ENCODE assay signal across 1 cellular context in the genomic region with DNA sequence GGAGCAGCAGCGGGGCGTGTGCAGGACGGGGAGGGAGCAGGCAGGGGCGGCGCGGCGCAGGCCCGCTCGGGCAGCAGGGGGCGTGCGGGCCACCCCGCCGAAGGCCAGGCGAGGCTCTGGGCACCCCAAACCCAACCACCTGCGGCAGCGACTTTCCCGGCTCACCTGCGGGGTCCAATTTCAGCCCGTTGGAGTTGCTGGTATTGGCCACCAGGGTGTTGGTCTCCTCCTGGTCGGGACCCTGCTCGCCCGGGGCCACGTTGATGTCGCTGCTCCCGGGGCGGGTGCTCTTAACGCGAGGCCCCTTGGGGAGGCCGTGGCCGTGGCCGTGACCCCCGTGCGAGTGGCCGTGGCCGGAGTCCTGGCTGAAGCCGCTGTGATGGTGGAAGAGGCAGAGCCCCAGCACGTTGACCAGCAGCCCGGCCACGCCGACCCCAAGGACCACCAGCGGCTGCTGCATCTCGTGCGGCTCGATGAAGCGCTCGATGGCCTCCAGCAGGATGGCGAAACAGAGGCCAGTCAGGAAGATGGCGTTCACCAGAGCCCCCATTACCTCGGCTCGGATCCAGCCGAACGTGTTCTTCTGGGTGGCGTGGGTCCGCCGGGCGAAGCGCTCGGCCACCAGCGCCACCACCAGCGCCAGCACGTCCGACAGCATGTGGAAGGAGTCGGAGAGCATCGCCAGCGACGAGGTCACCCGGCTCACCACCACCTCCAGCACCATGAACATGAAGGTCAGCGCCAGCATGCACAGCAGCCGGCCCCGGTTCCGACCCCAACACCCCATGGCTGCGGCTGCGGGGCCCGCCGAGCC.
TF ChIP-seq lines count a peak whose summit lies in the region.

No MANE protein-coding gene starts in this region.

TF ChIP-seq in HepG2, 621 proteins besides CTCF, POLR2A, EP300 and RAD21 (continued from another document and continues in another):
- TF ChIP-seq, protein P1, sequence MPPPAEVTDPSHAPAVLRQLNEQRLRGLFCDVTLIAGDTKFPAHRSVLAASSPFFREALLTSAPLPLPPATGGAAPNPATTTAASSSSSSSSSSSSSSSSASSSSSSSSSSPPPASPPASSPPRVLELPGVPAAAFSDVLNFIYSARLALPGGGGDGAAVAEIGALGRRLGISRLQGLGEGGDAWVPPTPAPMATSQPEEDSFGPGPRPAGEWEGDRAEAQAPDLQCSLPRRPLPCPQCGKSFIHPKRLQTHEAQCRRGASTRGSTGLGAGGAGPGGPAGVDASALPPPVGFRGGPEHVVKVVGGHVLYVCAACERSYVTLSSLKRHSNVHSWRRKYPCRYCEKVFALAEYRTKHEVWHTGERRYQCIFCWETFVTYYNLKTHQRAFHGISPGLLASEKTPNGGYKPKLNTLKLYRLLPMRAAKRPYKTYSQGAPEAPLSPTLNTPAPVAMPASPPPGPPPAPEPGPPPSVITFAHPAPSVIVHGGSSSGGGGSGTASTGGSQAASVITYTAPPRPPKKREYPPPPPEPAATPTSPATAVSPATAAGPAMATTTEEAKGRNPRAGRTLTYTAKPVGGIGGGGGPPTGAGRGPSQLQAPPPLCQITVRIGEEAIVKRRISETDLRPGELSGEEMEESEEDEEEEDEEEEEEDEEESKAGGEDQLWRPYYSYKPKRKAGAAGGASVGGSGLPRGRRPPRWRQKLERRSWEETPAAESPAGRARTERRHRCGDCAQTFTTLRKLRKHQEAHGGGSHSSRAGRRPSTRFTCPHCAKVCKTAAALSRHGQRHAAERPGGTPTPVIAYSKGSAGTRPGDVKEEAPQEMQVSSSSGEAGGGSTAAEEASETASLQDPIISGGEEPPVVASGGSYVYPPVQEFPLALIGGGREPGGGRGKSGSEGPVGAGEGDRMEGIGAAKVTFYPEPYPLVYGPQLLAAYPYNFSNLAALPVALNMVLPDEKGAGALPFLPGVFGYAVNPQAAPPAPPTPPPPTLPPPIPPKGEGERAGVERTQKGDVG (CRISPR knock-in tag; IDR thresholded peaks at IDR 0.05; ENCODE audit: borderline replicate concordance): peak; percentile 57; the same call in 1 of the 2 replicates
- TF ChIP-seq STAG1 (CRISPR knock-in tag; IDR thresholded peaks at IDR 0.05) (peak; percentile 82), ZNF256 (CRISPR knock-in tag; conservative IDR thresholded peaks at IDR 0.05) (no peak), ZNF510 (CRISPR knock-in tag; IDR thresholded peaks at IDR 0.05; ENCODE audit: low read depth) (no peak), ADNP (CRISPR knock-in tag; IDR thresholded peaks at IDR 0.05) (no peak), TARDBP (CRISPR knock-in tag; IDR thresholded peaks at IDR 0.05) (no peak; the same call in 1 of the 2 replicates), TOPORS (CRISPR knock-in tag; IDR thresholded peaks at IDR 0.05) (peak; percentile 88), ZKSCAN1 (IDR thresholded peaks at IDR 0.05; ENCODE audit: low read length) (no peak), ZFP36L1 (CRISPR knock-in tag; IDR thresholded peaks at IDR 0.05) (no peak), SMC3 (IDR thresholded peaks at IDR 0.05; ENCODE audit: low read length) (peak; percentile 47; the same call in 1 of the 2 replicates), SNAPC2 (CRISPR knock-in tag; IDR thresholded peaks at IDR 0.05) (peak; percentile 34; the same call in 1 of the 2 replicates), CC2D1A (CRISPR knock-in tag; IDR thresholded peaks at IDR 0.05) (no peak), ZNF253 (CRISPR knock-in tag; IDR thresholded peaks at IDR 0.05; ENCODE audit: borderline replicate concordance) (no peak), SIX4 (CRISPR knock-in tag; IDR thresholded peaks at IDR 0.05) (peak; percentile 75; the same call in 1 of the 2 replicates), ZNF7 (CRISPR knock-in tag; IDR thresholded peaks at IDR 0.05) (no peak), U2AF2 (IDR thresholded peaks at IDR 0.05; ENCODE audit: low read depth, low read length) (no peak), ZFP36 (IDR thresholded peaks at IDR 0.05; ENCODE audit: borderline replicate concordance, low read depth, low read length, partially characterized antibody) (no peak), FOXK1 (CRISPR knock-in tag; IDR thresholded peaks at IDR 0.05; ENCODE audit: borderline replicate concordance, low read depth) (0 out of 2 replicates have a peak, but pooled peaks have one; percentile 8), ATF1 (CRISPR knock-in tag; IDR thresholded peaks at IDR 0.05) (no peak), JUNB (CRISPR knock-in tag; IDR thresholded peaks at IDR 0.05; ENCODE audit: borderline replicate concordance) (no peak), ZBTB3 (CRISPR knock-in tag; IDR thresholded peaks at IDR 0.05; ENCODE audit: borderline replicate concordance, low read depth) (no peak), NAIF1 (CRISPR knock-in tag; IDR thresholded peaks at IDR 0.05; ENCODE audit: borderline replicate concordance) (no peak), ZFP41 (CRISPR knock-in tag; IDR thresholded peaks at IDR 0.05; ENCODE audit: borderline replicate concordance) (0 out of 2 replicates have a peak, but pooled peaks have one; percentile 30), FOXJ3 (CRISPR knock-in tag; IDR thresholded peaks at IDR 0.05; ENCODE audit: borderline replicate concordance) (no peak), SSRP1 (CRISPR knock-in tag; IDR thresholded peaks at IDR 0.05) (no peak), SMAD9 (CRISPR knock-in tag; IDR thresholded peaks at IDR 0.05) (no peak), SIN3B (IDR thresholded peaks at IDR 0.05; ENCODE audit: low read length) (no peak)
- TF ChIP-seq, protein P2, sequence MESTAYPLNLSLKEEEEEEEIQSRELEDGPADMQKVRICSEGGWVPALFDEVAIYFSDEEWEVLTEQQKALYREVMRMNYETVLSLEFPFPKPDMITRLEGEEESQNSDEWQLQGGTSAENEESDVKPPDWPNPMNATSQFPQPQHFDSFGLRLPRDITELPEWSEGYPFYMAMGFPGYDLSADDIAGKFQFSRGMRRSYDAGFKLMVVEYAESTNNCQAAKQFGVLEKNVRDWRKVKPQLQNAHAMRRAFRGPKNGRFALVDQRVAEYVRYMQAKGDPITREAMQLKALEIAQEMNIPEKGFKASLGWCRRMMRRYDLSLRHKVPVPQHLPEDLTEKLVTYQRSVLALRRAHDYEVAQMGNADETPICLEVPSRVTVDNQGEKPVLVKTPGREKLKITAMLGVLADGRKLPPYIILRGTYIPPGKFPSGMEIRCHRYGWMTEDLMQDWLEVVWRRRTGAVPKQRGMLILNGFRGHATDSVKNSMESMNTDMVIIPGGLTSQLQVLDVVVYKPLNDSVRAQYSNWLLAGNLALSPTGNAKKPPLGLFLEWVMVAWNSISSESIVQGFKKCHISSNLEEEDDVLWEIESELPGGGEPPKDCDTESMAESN (CRISPR knock-in tag; conservative IDR thresholded peaks at IDR 0.05): no peak; the same call in 1 of the 2 replicates
- TF ChIP-seq, protein P3, sequence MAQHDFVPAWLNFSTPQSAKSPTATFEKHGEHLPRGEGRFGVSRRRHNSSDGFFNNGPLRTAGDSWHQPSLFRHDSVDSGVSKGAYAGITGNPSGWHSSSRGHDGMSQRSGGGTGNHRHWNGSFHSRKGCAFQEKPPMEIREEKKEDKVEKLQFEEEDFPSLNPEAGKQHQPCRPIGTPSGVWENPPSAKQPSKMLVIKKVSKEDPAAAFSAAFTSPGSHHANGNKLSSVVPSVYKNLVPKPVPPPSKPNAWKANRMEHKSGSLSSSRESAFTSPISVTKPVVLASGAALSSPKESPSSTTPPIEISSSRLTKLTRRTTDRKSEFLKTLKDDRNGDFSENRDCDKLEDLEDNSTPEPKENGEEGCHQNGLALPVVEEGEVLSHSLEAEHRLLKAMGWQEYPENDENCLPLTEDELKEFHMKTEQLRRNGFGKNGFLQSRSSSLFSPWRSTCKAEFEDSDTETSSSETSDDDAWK (CRISPR knock-in tag; IDR thresholded peaks at IDR 0.05): no peak
- TF ChIP-seq, protein P4, sequence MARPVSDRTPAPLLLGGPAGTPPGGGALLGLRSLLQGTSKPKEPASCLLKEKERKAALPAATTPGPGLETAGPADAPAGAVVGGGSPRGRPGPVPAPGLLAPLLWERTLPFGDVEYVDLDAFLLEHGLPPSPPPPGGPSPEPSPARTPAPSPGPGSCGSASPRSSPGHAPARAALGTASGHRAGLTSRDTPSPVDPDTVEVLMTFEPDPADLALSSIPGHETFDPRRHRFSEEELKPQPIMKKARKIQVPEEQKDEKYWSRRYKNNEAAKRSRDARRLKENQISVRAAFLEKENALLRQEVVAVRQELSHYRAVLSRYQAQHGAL (CRISPR knock-in tag; IDR thresholded peaks at IDR 0.05; ENCODE audit: not compliant biosample characterization): no peak
- TF ChIP-seq, protein P5, sequence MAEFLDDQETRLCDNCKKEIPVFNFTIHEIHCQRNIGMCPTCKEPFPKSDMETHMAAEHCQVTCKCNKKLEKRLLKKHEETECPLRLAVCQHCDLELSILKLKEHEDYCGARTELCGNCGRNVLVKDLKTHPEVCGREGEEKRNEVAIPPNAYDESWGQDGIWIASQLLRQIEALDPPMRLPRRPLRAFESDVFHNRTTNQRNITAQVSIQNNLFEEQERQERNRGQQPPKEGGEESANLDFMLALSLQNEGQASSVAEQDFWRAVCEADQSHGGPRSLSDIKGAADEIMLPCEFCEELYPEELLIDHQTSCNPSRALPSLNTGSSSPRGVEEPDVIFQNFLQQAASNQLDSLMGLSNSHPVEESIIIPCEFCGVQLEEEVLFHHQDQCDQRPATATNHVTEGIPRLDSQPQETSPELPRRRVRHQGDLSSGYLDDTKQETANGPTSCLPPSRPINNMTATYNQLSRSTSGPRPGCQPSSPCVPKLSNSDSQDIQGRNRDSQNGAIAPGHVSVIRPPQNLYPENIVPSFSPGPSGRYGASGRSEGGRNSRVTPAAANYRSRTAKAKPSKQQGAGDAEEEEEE (CRISPR knock-in tag; IDR thresholded peaks at IDR 0.05; ENCODE audit: borderline replicate concordance): no peak
- TF ChIP-seq, protein P6, sequence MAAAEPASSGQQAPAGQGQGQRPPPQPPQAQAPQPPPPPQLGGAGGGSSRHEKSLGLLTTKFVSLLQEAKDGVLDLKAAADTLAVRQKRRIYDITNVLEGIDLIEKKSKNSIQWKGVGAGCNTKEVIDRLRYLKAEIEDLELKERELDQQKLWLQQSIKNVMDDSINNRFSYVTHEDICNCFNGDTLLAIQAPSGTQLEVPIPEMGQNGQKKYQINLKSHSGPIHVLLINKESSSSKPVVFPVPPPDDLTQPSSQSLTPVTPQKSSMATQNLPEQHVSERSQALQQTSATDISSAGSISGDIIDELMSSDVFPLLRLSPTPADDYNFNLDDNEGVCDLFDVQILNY (CRISPR knock-in tag; conservative IDR thresholded peaks at IDR 0.05): no peak
- TF ChIP-seq, protein P7, sequence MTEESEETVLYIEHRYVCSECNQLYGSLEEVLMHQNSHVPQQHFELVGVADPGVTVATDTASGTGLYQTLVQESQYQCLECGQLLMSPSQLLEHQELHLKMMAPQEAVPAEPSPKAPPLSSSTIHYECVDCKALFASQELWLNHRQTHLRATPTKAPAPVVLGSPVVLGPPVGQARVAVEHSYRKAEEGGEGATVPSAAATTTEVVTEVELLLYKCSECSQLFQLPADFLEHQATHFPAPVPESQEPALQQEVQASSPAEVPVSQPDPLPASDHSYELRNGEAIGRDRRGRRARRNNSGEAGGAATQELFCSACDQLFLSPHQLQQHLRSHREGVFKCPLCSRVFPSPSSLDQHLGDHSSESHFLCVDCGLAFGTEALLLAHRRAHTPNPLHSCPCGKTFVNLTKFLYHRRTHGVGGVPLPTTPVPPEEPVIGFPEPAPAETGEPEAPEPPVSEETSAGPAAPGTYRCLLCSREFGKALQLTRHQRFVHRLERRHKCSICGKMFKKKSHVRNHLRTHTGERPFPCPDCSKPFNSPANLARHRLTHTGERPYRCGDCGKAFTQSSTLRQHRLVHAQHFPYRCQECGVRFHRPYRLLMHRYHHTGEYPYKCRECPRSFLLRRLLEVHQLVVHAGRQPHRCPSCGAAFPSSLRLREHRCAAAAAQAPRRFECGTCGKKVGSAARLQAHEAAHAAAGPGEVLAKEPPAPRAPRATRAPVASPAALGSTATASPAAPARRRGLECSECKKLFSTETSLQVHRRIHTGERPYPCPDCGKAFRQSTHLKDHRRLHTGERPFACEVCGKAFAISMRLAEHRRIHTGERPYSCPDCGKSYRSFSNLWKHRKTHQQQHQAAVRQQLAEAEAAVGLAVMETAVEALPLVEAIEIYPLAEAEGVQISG (CRISPR knock-in tag; IDR thresholded peaks at IDR 0.05): peak; percentile 69
- TF ChIP-seq, protein P8, sequence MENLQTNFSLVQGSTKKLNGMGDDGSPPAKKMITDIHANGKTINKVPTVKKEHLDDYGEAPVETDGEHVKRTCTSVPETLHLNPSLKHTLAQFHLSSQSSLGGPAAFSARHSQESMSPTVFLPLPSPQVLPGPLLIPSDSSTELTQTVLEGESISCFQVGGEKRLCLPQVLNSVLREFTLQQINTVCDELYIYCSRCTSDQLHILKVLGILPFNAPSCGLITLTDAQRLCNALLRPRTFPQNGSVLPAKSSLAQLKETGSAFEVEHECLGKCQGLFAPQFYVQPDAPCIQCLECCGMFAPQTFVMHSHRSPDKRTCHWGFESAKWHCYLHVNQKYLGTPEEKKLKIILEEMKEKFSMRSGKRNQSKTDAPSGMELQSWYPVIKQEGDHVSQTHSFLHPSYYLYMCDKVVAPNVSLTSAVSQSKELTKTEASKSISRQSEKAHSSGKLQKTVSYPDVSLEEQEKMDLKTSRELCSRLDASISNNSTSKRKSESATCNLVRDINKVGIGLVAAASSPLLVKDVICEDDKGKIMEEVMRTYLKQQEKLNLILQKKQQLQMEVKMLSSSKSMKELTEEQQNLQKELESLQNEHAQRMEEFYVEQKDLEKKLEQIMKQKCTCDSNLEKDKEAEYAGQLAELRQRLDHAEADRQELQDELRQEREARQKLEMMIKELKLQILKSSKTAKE (CRISPR knock-in tag; IDR thresholded peaks at IDR 0.05; ENCODE audit: borderline replicate concordance): peak; percentile 19; the same call in 1 of the 2 replicates
- TF ChIP-seq, protein P9, sequence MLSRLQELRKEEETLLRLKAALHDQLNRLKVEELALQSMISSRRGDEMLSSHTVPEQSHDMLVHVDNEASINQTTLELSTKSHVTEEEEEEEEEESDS (CRISPR knock-in tag; IDR thresholded peaks at IDR 0.05; ENCODE audit: borderline replicate concordance): 0 out of 2 replicates have a peak, but pooled peaks have one; percentile 17
- TF ChIP-seq, protein P10, sequence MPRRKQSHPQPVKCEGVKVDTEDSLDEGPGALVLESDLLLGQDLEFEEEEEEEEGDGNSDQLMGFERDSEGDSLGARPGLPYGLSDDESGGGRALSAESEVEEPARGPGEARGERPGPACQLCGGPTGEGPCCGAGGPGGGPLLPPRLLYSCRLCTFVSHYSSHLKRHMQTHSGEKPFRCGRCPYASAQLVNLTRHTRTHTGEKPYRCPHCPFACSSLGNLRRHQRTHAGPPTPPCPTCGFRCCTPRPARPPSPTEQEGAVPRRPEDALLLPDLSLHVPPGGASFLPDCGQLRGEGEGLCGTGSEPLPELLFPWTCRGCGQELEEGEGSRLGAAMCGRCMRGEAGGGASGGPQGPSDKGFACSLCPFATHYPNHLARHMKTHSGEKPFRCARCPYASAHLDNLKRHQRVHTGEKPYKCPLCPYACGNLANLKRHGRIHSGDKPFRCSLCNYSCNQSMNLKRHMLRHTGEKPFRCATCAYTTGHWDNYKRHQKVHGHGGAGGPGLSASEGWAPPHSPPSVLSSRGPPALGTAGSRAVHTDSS (CRISPR knock-in tag; conservative IDR thresholded peaks at IDR 0.05): no peak
